Comparison of ENCODE assay signal across 3 cellular contexts in genomic region chr4:143890323-143890722, GRCh38. TPM values are rescaled to one million over a fixed set of nuclear protein-coding genes. Genes with fewer than 3 reads are reported as not detected.
"Had no signal": no experiment of that assay in that cellular context is flagged by ENCODE, and none has a peak within 500 bp of the region (broad histone marks: within the 10 kb centered on the region; RNA-seq: fewer than 3 reads in every experiment).

No MANE protein-coding gene starts in this region.

RNA-seq across cellular contexts. Expression of gene GYPE, which starts 15.0 kb away (rescaled TPM):
- total RNA-seq: H4, H7, HT-29 had no signal
